8 cellular contexts compared by ENCODE assay signal in the genomic region with DNA sequence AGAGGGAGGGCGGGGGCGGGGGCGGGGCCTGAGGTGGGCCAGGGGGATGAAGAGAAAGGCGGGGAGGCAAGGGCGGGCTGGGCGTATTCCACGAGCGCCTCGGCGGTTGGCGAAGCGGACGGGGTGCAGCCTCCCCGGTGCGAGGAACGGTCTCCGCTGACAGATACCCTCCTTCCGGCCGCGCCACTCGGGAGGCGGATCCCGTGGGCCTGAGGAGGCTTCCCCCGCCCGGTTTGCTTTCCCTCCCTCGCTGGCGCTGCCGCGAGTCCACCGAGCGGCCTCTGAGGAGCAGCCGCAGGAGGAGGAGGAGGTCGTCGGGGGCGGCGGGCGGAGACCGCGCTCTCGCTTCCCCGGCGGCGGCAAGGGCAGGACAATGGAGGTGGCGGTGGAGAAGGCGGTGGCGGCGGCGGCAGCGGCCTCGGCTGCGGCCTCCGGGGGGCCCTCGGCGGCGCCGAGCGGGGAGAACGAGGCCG. TPM values are rescaled to one million over a fixed set of nuclear protein-coding genes. Genes with fewer than 3 reads are reported as not detected.
DNase-seq lines count a peak whose midpoint lies in the region; ATAC-seq, FAIRE-seq and TF ChIP-seq lines count a peak whose summit lies in the region.

A gene (plus strand): TSS at position 84 of the 473 bp plus-strand sequence. CDS start 290 bp downstream, at position 374.

- peak within 1 kb of the TSS; percentile 87 for H3K27ac Mint-ChIP-seq in astrocyte (ENCODE audit: unreplicated experiment)
- peak within 1 kb of the TSS; percentile 85 for H3K27ac Mint-ChIP-seq in stimulated activated effector memory CD8-positive, alpha-beta T cell treated with anti-CD3 and anti-CD28 coated beads, Interleukin-12 subunit alpha, Interleukin-12 subunit beta, amount 100 ng/mL, for 72 hours

- DNase-seq in 8988T (peak; percentile 79), NCI-H510A treated with DMSO at 0.1 percent for 48 hours (lab: John Stamatoyannopoulos, UW) (peak; percentile 90), astrocyte (ENCODE audit: low read depth) (peak; percentile 91), foreskin melanocyte (no peak)
- peak; percentile 81 to 95 for DNase-seq in stimulated activated effector memory CD8-positive, alpha-beta T cell treated with anti-CD3 and anti-CD28 coated beads, Interleukin-12 subunit alpha, Interleukin-12 subunit beta, amount 100 ng/mL, for 72 hours (ENCODE audit: low spot score in 2 of 2)

- peak; percentile 76 for ATAC-seq in GM18511 (IDR thresholded peaks at IDR 0.05; ENCODE audit: unreplicated experiment)
- ATAC-seq in HG02885 (IDR thresholded peaks at IDR 0.05; ENCODE audit: poor library complexity, unreplicated experiment): peak; percentile 72
- ATAC-seq in stimulated activated effector memory CD8-positive, alpha-beta T cell treated with anti-CD3 and anti-CD28 coated beads, Interleukin-12 subunit alpha, Interleukin-12 subunit beta, amount 100 ng/mL, for 72 hours: peak; percentile 91

- no peaks in the 10 kb centered on the region for H3K27me3 Mint-ChIP-seq in astrocyte (ENCODE audit: low read depth, unreplicated experiment)

- H3K27me3 ChIP-seq in astrocyte (ENCODE audit: insufficient read depth, low read length): no peaks in the 10 kb centered on the region
- no peaks in the 10 kb centered on the region for H3K27me3 ChIP-seq in iPS-20b (ENCODE audit: insufficient read depth, low read length)

- H3K4me3 Mint-ChIP-seq in astrocyte (ENCODE audit: unreplicated experiment): peak within 1 kb of the TSS; percentile 98
- peak within 1 kb of the TSS; percentile 70 for H3K4me3 Mint-ChIP-seq in stimulated activated effector memory CD8-positive, alpha-beta T cell treated with anti-CD3 and anti-CD28 coated beads, Interleukin-12 subunit alpha, Interleukin-12 subunit beta, amount 100 ng/mL, for 72 hours

- H3K27ac ChIP-seq in astrocyte (ENCODE audit: low read depth, low read length): peak within 1 kb of the TSS; percentile 82
- H3K27ac ChIP-seq in iPS-20b (ENCODE audit: low read length): peak within 1 kb of the TSS; percentile 92

- peak within 1 kb of the TSS; percentile 67 for H2AFZ ChIP-seq in astrocyte (ENCODE audit: low read depth, low read length)

- H3K9me3 ChIP-seq in astrocyte (ENCODE audit: insufficient read depth, low read depth, low read length): no peaks in the 10 kb centered on the region
- no peaks in the 10 kb centered on the region for H3K9me3 ChIP-seq in iPS-20b (ENCODE audit: insufficient read depth, low read depth, low read length)

- no peaks in the 10 kb centered on the region for H3K36me3 ChIP-seq in astrocyte (ENCODE audit: insufficient read depth, low read length)
- peaks cover 29% of the 10 kb centered on the region for H3K36me3 ChIP-seq in iPS-20b (ENCODE audit: insufficient read depth, low read depth, low read length)

- peak within 1 kb of the TSS; percentile 86 for H3K4me3 ChIP-seq in astrocyte (ENCODE audit: insufficient read depth, low read depth, low read length)
- H3K4me3 ChIP-seq in iPS-20b (ENCODE audit: low read length): peak within 1 kb of the TSS; percentile 95

- FAIRE-seq in astrocyte (lab: Jason Lieb, UNC): no peak

- H3K9me3 Mint-ChIP-seq in astrocyte (ENCODE audit: unreplicated experiment): peaks cover 6% of the 10 kb centered on the region
- H3K9me3 Mint-ChIP-seq in stimulated activated effector memory CD8-positive, alpha-beta T cell treated with anti-CD3 and anti-CD28 coated beads, Interleukin-12 subunit alpha, Interleukin-12 subunit beta, amount 100 ng/mL, for 72 hours: no peaks in the 10 kb centered on the region

- H4K20me1 ChIP-seq in astrocyte (ENCODE audit: insufficient read depth, low read length): peaks cover 16% of the 10 kb centered on the region

- peaks cover 7% of the 10 kb centered on the region for H3K36me3 Mint-ChIP-seq in astrocyte (ENCODE audit: low read depth, unreplicated experiment)
- peaks cover 5% of the 10 kb centered on the region for H3K36me3 Mint-ChIP-seq in stimulated activated effector memory CD8-positive, alpha-beta T cell treated with anti-CD3 and anti-CD28 coated beads, Interleukin-12 subunit alpha, Interleukin-12 subunit beta, amount 100 ng/mL, for 72 hours

- peaks cover 12% of the 10 kb centered on the region for H3K4me1 Mint-ChIP-seq in astrocyte (ENCODE audit: low read depth, unreplicated experiment)
- H3K4me1 Mint-ChIP-seq in stimulated activated effector memory CD8-positive, alpha-beta T cell treated with anti-CD3 and anti-CD28 coated beads, Interleukin-12 subunit alpha, Interleukin-12 subunit beta, amount 100 ng/mL, for 72 hours: peaks cover 19% of the 10 kb centered on the region

- H3K4me2 ChIP-seq in astrocyte (ENCODE audit: low read length): peak within 1 kb of the TSS; percentile 89

- H3K4me1 ChIP-seq in astrocyte (ENCODE audit: insufficient read depth, low read length): no peaks in the 10 kb centered on the region
- H3K4me1 ChIP-seq in iPS-20b (ENCODE audit: insufficient read depth, low read length): peaks cover 20% of the 10 kb centered on the region; the same call in 1 of the 2 replicates

- TF ChIP-seq CTCF in astrocyte (IDR thresholded peaks at IDR 0.05; ENCODE audit: insufficient read depth, low read depth, low read length): no peak

- H3K9ac ChIP-seq in astrocyte (ENCODE audit: low read length) (peak within 1 kb of the TSS; percentile 87), iPS-20b (ENCODE audit: low read depth, low read length) (peak within 1 kb of the TSS; percentile 98)

- peaks cover 39% of the 10 kb centered on the region for H3K79me2 ChIP-seq in astrocyte (ENCODE audit: insufficient read depth, low read length)

RNA-seq across cellular contexts. Expression of the gene that starts here (rescaled TPM):
- 60.3 and 62.3 TPM in 2 replicates for total RNA-seq in astrocyte
